ENCODE assay signal across 11 cellular contexts in genomic region chr2:105261061-105261460, GRCh38. TPM values are rescaled to one million over a fixed set of nuclear protein-coding genes. Genes with fewer than 3 reads are reported as not detected.
DNase-seq lines count a peak whose midpoint lies in the region; ATAC-seq and TF ChIP-seq lines count a peak whose summit lies in the region.
"Had no signal": no experiment of that assay in that cellular context is flagged by ENCODE, and none has a peak within 500 bp of the region (broad histone marks: within the 10 kb centered on the region; RNA-seq: fewer than 3 reads in every experiment).

No MANE protein-coding gene starts in this region.

- no CpG with 5 or more reads among the region's 5 CpGs for WGBS in trophoblast cell (ENCODE audit: extremely low coverage, insufficient coverage, insufficient read length)

- in situ Hi-C loops in gastrocnemius medialis (cut with MboI; ENCODE audit: low sequenced_read_pairs in 4 of 4): no loop called here

- H3K4me1 ChIP-seq in trophoblast cell (ENCODE audit: control insufficient read depth in 1 of 2, insufficient read depth in 2 of 2, low read length in 2 of 2) (peaks cover 6 to 21% of the 10 kb centered on the region in 2 experiments), gastrocnemius medialis (no peaks in the 10 kb centered on the region)

- H3K79me2 ChIP-seq in trophoblast cell (ENCODE audit: control insufficient read depth, insufficient read depth, low read length, poor library complexity): no peaks in the 10 kb centered on the region

- peak overlapping the region; percentile 48 for H3K27ac ChIP-seq in trophoblast cell (ENCODE audit: low read depth, low read length)
- no peak overlapping the region for H3K27ac ChIP-seq in gastrocnemius medialis
- H3K27ac ChIP-seq: SK-N-MC had no signal

- TF ChIP-seq CTCF in epithelial cell of proximal tubule (conservative IDR thresholded peaks at IDR 0.05; ENCODE audit: low read depth, low read length) (no peak), gastrocnemius medialis (IDR thresholded peaks at IDR 0.05 in 4 of 5, conservative IDR thresholded peaks at IDR 0.05 in 1 of 5) (no peak)

- DNase-seq in Daoy (ENCODE audit: low read depth) (peak; percentile 93), RPMI7951 (ENCODE audit: low read depth) (peak; percentile 94), epithelial cell of proximal tubule (ENCODE audit: low read depth) (peak; percentile 80), trophoblast cell (peak; percentile 56 to 67), gastrocnemius medialis (no peak), AML-193 (lab: John Stamatoyannopoulos, UW) (no peak), NCI-H2107 (lab: John Stamatoyannopoulos, UW) (no peak)
- DNase-seq: activated CD4-positive, alpha-beta T cell treated with anti-CD3 and anti-CD28 coated beads, Interleukin-2, amount 50 U/mL, for 48 hours; NCI-H345 had no signal

- peaks cover 27% of the 10 kb centered on the region for H3K79me1 ChIP-seq in trophoblast cell (ENCODE audit: low read length)

- H2AFZ ChIP-seq in trophoblast cell (ENCODE audit: insufficient read depth, low read length, poor library complexity): no peak overlapping the region

- TF ChIP-seq POLR2A in gastrocnemius medialis (IDR thresholded peaks at IDR 0.05): no peak

- H2BK120ac ChIP-seq in trophoblast cell (ENCODE audit: insufficient read depth, low read length, poor library complexity): peak overlapping the region; percentile 35

- peak overlapping the region; percentile 33 for H2BK12ac ChIP-seq in trophoblast cell (ENCODE audit: low read length)

- ATAC-seq in gastrocnemius medialis: no peak
- no peak for ATAC-seq in HG02981 (IDR thresholded peaks at IDR 0.05; ENCODE audit: unreplicated experiment)

- no peak overlapping the region for H3K23ac ChIP-seq in trophoblast cell (ENCODE audit: low read length)

- no peak overlapping the region for H2BK5ac ChIP-seq in trophoblast cell (ENCODE audit: low read depth, low read length, poor library complexity)

- peak overlapping the region; percentile 36 for H4K91ac ChIP-seq in trophoblast cell (ENCODE audit: low read depth, low read length)

- peaks cover 1 to 5% of the 10 kb centered on the region in 2 experiments for H3K36me3 ChIP-seq in trophoblast cell (ENCODE audit: control insufficient read depth in 1 of 2, insufficient read depth in 2 of 2, low read length in 2 of 2)
- peaks cover 0 to 6% of the 10 kb centered on the region in 2 donors for H3K36me3 ChIP-seq in gastrocnemius medialis

- intact Hi-C loops in gastrocnemius medialis (cut with DNase I; ENCODE audit: low total_unique reads): no loop called here

- no peak overlapping the region for H3K4ac ChIP-seq in trophoblast cell (ENCODE audit: low read depth, low read length)

- H3K18ac ChIP-seq in trophoblast cell (ENCODE audit: low read length): no peak overlapping the region

- no peak overlapping the region for H3K4me2 ChIP-seq in trophoblast cell (ENCODE audit: low read length)

- H3K9ac ChIP-seq in trophoblast cell (ENCODE audit: low read length): no peak overlapping the region

- peak overlapping the region; percentile 42 for H4K8ac ChIP-seq in trophoblast cell (ENCODE audit: low read depth, low read length)

- no peak overlapping the region for H4K12ac ChIP-seq in trophoblast cell (ENCODE audit: low read depth, low read length)

- H3K14ac ChIP-seq in trophoblast cell (ENCODE audit: low read length): peak overlapping the region; percentile 21

- H3K4me3 ChIP-seq in epithelial cell of proximal tubule (ENCODE audit: low read depth, low read length): no peak overlapping the region
- H3K4me3 ChIP-seq in trophoblast cell (ENCODE audit: low read depth, low read length): no peak overlapping the region
- H3K4me3 ChIP-seq in gastrocnemius medialis: no peak overlapping the region
- H3K4me3 ChIP-seq: SK-N-MC had no signal

- no peak overlapping the region for H2AK5ac ChIP-seq in trophoblast cell (ENCODE audit: low read length)

- H3K27me3 ChIP-seq in trophoblast cell (ENCODE audit: insufficient read depth, low read length) (no peaks in the 10 kb centered on the region), gastrocnemius medialis (no peaks in the 10 kb centered on the region)

- no peaks in the 10 kb centered on the region for H3K9me3 ChIP-seq in trophoblast cell (ENCODE audit: insufficient read depth, low read depth, low read length)
- no peaks in the 10 kb centered on the region for H3K9me3 ChIP-seq in gastrocnemius medialis

RNA-seq across cellular contexts. Expression of gene GPR45, which starts 19.5 kb away (rescaled TPM):
- not detected in 2 replicates for total RNA-seq in Daoy (2014; rRNA removed; shearing (Covaris generic))
- not detected in 2 replicates for total RNA-seq in RPMI7951 (2014; rRNA removed; shearing (Covaris generic))
- 0.22 TPM in 1 of 2 replicates, not detected in the other for total RNA-seq in epithelial cell of proximal tubule
- 0.05 and 0.11 TPM in 2 replicates for polyA plus RNA-seq in trophoblast cell (2013)
- not detected for total RNA-seq in gastrocnemius medialis

Comparison
In these comparisons a context has a peak if more than half of its experiments do, and no peak if none do; other contexts are left out.
1. DNase-seq: peak in Daoy (single experiment), RPMI7951 (single experiment), epithelial cell of proximal tubule (single experiment) and trophoblast cell (2 of 2); none in gastrocnemius medialis (0 of 2), AML-193 (0 of 2) and NCI-H2107 (single experiment).